1 cellular context compared by ENCODE assay signal in genomic region chr6:28758046-28758817, GRCh38.
TF ChIP-seq lines count a peak whose summit lies in the region.

No MANE protein-coding gene starts in this region.

TF ChIP-seq in HepG2, 621 proteins besides CTCF, POLR2A, EP300 and RAD21 (continued from another document and continues in another):
- TF ChIP-seq SKIL (CRISPR knock-in tag; IDR thresholded peaks at IDR 0.05; ENCODE audit: borderline replicate concordance): no peak
- peak; percentile 42; the same call in 1 of the 2 replicates for TF ChIP-seq TFDP1 (CRISPR knock-in tag; IDR thresholded peaks at IDR 0.05; ENCODE audit: borderline replicate concordance)
- no peak for TF ChIP-seq FOXA1 (IDR thresholded peaks at IDR 0.05)
- no peak for TF ChIP-seq FOXA1 (CRISPR knock-in tag; IDR thresholded peaks at IDR 0.05)
- TF ChIP-seq TGIF2 (CRISPR knock-in tag; IDR thresholded peaks at IDR 0.05): no peak
- 0 out of 2 replicates have a peak, but pooled peaks have one; percentile 34 for TF ChIP-seq SIX1 (CRISPR knock-in tag; IDR thresholded peaks at IDR 0.05; ENCODE audit: borderline replicate concordance)
- peak; percentile 79 for TF ChIP-seq PATZ1 (CRISPR knock-in tag; IDR thresholded peaks at IDR 0.05)
- TF ChIP-seq CC2D1A (CRISPR knock-in tag; IDR thresholded peaks at IDR 0.05): no peak
- no peak for TF ChIP-seq JUND (CRISPR knock-in tag; IDR thresholded peaks at IDR 0.05)
- no peak for TF ChIP-seq NFE2 (CRISPR knock-in tag; IDR thresholded peaks at IDR 0.05)
- no peak for TF ChIP-seq ZNF30 (CRISPR knock-in tag; IDR thresholded peaks at IDR 0.05)
- no peak for TF ChIP-seq NFKB2 (CRISPR knock-in tag; IDR thresholded peaks at IDR 0.05; ENCODE audit: borderline replicate concordance)
- TF ChIP-seq PHF20 (CRISPR knock-in tag; IDR thresholded peaks at IDR 0.05): 0 out of 2 replicates have a peak, but pooled peaks have one; percentile 23
- no peak for TF ChIP-seq ZFP62 (CRISPR knock-in tag; IDR thresholded peaks at IDR 0.05)
- peak; percentile 61; the same call in 1 of the 2 replicates for TF ChIP-seq MYC (CRISPR knock-in tag; IDR thresholded peaks at IDR 0.05; ENCODE audit: borderline replicate concordance)
- no peak for TF ChIP-seq FOXO1 (CRISPR knock-in tag; IDR thresholded peaks at IDR 0.05)
- TF ChIP-seq ZSCAN31 (CRISPR knock-in tag; IDR thresholded peaks at IDR 0.05; ENCODE audit: low read depth): no peak
- TF ChIP-seq DPF2 (CRISPR knock-in tag; IDR thresholded peaks at IDR 0.05; ENCODE audit: borderline replicate concordance, low read depth): no peak
- TF ChIP-seq ZNF781 (CRISPR knock-in tag; IDR thresholded peaks at IDR 0.05; ENCODE audit: borderline replicate concordance, not compliant biosample characterization): no peak
- TF ChIP-seq GABPA (IDR thresholded peaks at IDR 0.05; ENCODE audit: low read depth, low read length): no peak
- peak; percentile 40 for TF ChIP-seq GABPA (CRISPR knock-in tag; IDR thresholded peaks at IDR 0.05; ENCODE audit: low read depth)
- peak; percentile 82; the same call in 1 of the 2 replicates for TF ChIP-seq NAIF1 (CRISPR knock-in tag; IDR thresholded peaks at IDR 0.05; ENCODE audit: borderline replicate concordance)
- 0 out of 2 replicates have a peak, but pooled peaks have one; percentile 45 for TF ChIP-seq ZSCAN25 (CRISPR knock-in tag; IDR thresholded peaks at IDR 0.05)
- TF ChIP-seq NFIC (IDR thresholded peaks at IDR 0.05; ENCODE audit: low read length): peak; percentile 58; the same call in 1 of the 2 replicates
- no peak for TF ChIP-seq CBX2 (IDR thresholded peaks at IDR 0.05; ENCODE audit: low read depth, low read length)
- TF ChIP-seq CBX2 (CRISPR knock-in tag; IDR thresholded peaks at IDR 0.05; ENCODE audit: low read depth): no peak
- TF ChIP-seq MTA3 (CRISPR knock-in tag; IDR thresholded peaks at IDR 0.05): no peak
- peak; percentile 43; the same call in 1 of the 2 replicates for TF ChIP-seq THAP11 (CRISPR knock-in tag; IDR thresholded peaks at IDR 0.05)
- TF ChIP-seq ZNF652 (CRISPR knock-in tag; IDR thresholded peaks at IDR 0.05; ENCODE audit: borderline replicate concordance, low read depth): no peak
- peak; percentile 46; the same call in 1 of the 2 replicates for TF ChIP-seq FOSL2 (CRISPR knock-in tag; IDR thresholded peaks at IDR 0.05)
- TF ChIP-seq RBM22 (optimal IDR thresholded peaks at IDR 0.05; ENCODE audit: low read length): no peak
- no peak for TF ChIP-seq ZNF513 (CRISPR knock-in tag; conservative IDR thresholded peaks at IDR 0.05)
- TF ChIP-seq WIZ (CRISPR knock-in tag; IDR thresholded peaks at IDR 0.05): peak; percentile 58; the same call in 1 of the 2 replicates
- peak; percentile 63; the same call in 1 of the 2 replicates for TF ChIP-seq ZNF264 (CRISPR knock-in tag; IDR thresholded peaks at IDR 0.05)
- 0 out of 2 replicates have a peak, but pooled peaks have one; percentile 37 for TF ChIP-seq ZSCAN20 (CRISPR knock-in tag; IDR thresholded peaks at IDR 0.05; ENCODE audit: borderline replicate concordance)
- no peak for TF ChIP-seq RFX5 (IDR thresholded peaks at IDR 0.05; ENCODE audit: low read depth, low read length)
- no peak for TF ChIP-seq PRDM10 (CRISPR knock-in tag; IDR thresholded peaks at IDR 0.05; ENCODE audit: low read depth)
- no peak for TF ChIP-seq MAFK (conservative IDR thresholded peaks at IDR 0.05 in 1 of 2, IDR thresholded peaks at IDR 0.05 in 1 of 2; ENCODE audit: low read length in 2 of 2)
- TF ChIP-seq ZNF18 (CRISPR knock-in tag; IDR thresholded peaks at IDR 0.05; ENCODE audit: insufficient replicate concordance): no peak
- TF ChIP-seq ETS1 (CRISPR knock-in tag; IDR thresholded peaks at IDR 0.05): no peak
- no peak; the same call in 1 of the 2 replicates for TF ChIP-seq MED13 (CRISPR knock-in tag; IDR thresholded peaks at IDR 0.05)
- peak; percentile 42; the same call in 1 of the 3 replicates for TF ChIP-seq MXI1 (IDR thresholded peaks at IDR 0.05; ENCODE audit: borderline replicate concordance, low read depth, low read length)
- 0 out of 2 replicates have a peak, but pooled peaks have one; percentile 33 for TF ChIP-seq CREM (IDR thresholded peaks at IDR 0.05)
- TF ChIP-seq CREM (CRISPR knock-in tag; IDR thresholded peaks at IDR 0.05): no peak
- TF ChIP-seq IKZF1 (IDR thresholded peaks at IDR 0.05): no peak
- peak; percentile 65 for TF ChIP-seq MAX (IDR thresholded peaks at IDR 0.05)
- no peak for TF ChIP-seq ZNF563 (CRISPR knock-in tag; IDR thresholded peaks at IDR 0.05)
- TF ChIP-seq TBX2 (CRISPR knock-in tag; IDR thresholded peaks at IDR 0.05; ENCODE audit: borderline replicate concordance): no peak
- 0 out of 2 replicates have a peak, but pooled peaks have one; percentile 1 for TF ChIP-seq ZBTB20 (CRISPR knock-in tag; IDR thresholded peaks at IDR 0.05; ENCODE audit: borderline replicate concordance, low read depth)
- TF ChIP-seq ARID4A (CRISPR knock-in tag; IDR thresholded peaks at IDR 0.05; ENCODE audit: borderline replicate concordance): peak; percentile 45; the same call in 1 of the 2 replicates
- TF ChIP-seq PHF21A (CRISPR knock-in tag; IDR thresholded peaks at IDR 0.05): no peak; the same call in none of the 2 replicates
